ENCODE assay signal across 8 cellular contexts in genomic region chr6:73580247-73581149, GRCh38. TPM values are rescaled to one million over a fixed set of nuclear protein-coding genes. Genes with fewer than 3 reads are reported as not detected.
A peak's percentile ranks its signal among the peaks of the same experiment; 100 is the strongest.
DNase-seq lines count a peak whose midpoint lies in the region; ATAC-seq lines count a peak whose summit lies in the region.

No MANE protein-coding gene starts in this region.

- H3K27ac ChIP-seq in aorta (ENCODE audit: low read depth in 1 of 2, low read length in 2 of 2): peak overlapping the region; percentile 87 to 92

- H3K4me1 ChIP-seq in aorta (ENCODE audit: control insufficient read depth in 1 of 2, insufficient read depth in 2 of 2, low read length in 2 of 2): peaks cover 0 to 5% of the 10 kb centered on the region in 2 donors

- no peaks in the 10 kb centered on the region for H3K9me3 ChIP-seq in aorta (ENCODE audit: control insufficient read depth, low read length)

- WGBS in aorta, 2 donors: 1% methylated on average over 21 of the region's 21 CpGs

- intact Hi-C loops in aorta (cut with DNase I): loop anchor here (1.0 to 2.0 kb wide), 2 partner anchors 59 to 60 kb away; partner anchors contain the start of gene EEF1A1 (in 2 of the 2)

- H3K4me3 ChIP-seq in aorta (ENCODE audit: low read length in 2 of 2): peak overlapping the region in 1 of 2 donors; percentile 45

- no peaks in the 10 kb centered on the region for H3K36me3 ChIP-seq in aorta (ENCODE audit: control insufficient read depth in 1 of 2, insufficient read depth in 2 of 2, low read length in 1 of 2)

- DNase-seq in Ammon's horn (ENCODE audit: low spot score) (peak; percentile 91), T follicular helper cell (ENCODE audit: low read depth) (peak; percentile 40), amniotic stem cell (lab: John Stamatoyannopoulos, UW) (peak; percentile 95), hepatic stellate cell (ENCODE audit: low spot score) (peak; percentile 86), renal cortical epithelial cell (ENCODE audit: low read depth) (peak; percentile 99), aorta (peak; percentile 92 to 96)

- no peaks in the 10 kb centered on the region for H3K27me3 ChIP-seq in aorta (ENCODE audit: control insufficient read depth in 1 of 2, insufficient read depth in 2 of 2, low read length in 1 of 2)

- ATAC-seq in GM19372 (IDR thresholded peaks at IDR 0.05; ENCODE audit: low read depth, unreplicated experiment): peak; percentile 69
- ATAC-seq in HG03520 (IDR thresholded peaks at IDR 0.05; ENCODE audit: unreplicated experiment): peak; percentile 80
- peak; percentile 95 for ATAC-seq in aorta (ENCODE audit: low FRiP score)

RNA-seq across cellular contexts. Expression of gene EEF1A1, which starts 59.7 kb away (rescaled TPM):
- total RNA-seq in renal cortical epithelial cell: 25,091 and 26,411 TPM in 2 replicates
- total RNA-seq in aorta: 1,000 to 10,000 TPM; 7,659 to 8,197 TPM
- polyA plus RNA-seq in aorta: over 10,000 TPM in 1 of 2 donors, 1,000 to 10,000 TPM in 1; 9,464 to 18,336 TPM

Comparison
In these comparisons a context has a peak if more than half of its experiments do, and no peak if none do; other contexts are left out.
1. DNase-seq: peak in every context shown above with its lines; median percentile 99 in renal cortical epithelial cell; 95 in amniotic stem cell; 94 in aorta; 91 in Ammon's horn; 86 in hepatic stellate cell; 40 in T follicular helper cell.